Comparison of ENCODE assay signal across 1 cellular context in genomic region chr1:159015440-159015909, GRCh38.
TF ChIP-seq lines count a peak whose summit lies in the region.

No MANE protein-coding gene starts in this region.

TF ChIP-seq in K562, 482 proteins besides CTCF, POLR2A, EP300 and RAD21 (continued from another document and continues in another):
- TF ChIP-seq TAF15 (IDR thresholded peaks at IDR 0.05; ENCODE audit: low read depth, low read length), result no peak
- TF ChIP-seq TRIM28 (IDR thresholded peaks at IDR 0.05), result no peak
- TF ChIP-seq MYC (IDR thresholded peaks at IDR 0.05; ENCODE audit: low read depth, low read length), result peak; percentile 96
- TF ChIP-seq MYC (CRISPR knock-in tag; IDR thresholded peaks at IDR 0.05; ENCODE audit: borderline replicate concordance, low read depth), result no peak; the same call in 1 of the 2 replicates
- peak; percentile 38; the same call in 1 of the 2 replicates for TF ChIP-seq ATF7 (IDR thresholded peaks at IDR 0.05)
- no peak for TF ChIP-seq ZNF512 (tag; IDR thresholded peaks at IDR 0.05)
- no peak for TF ChIP-seq UBTF (IDR thresholded peaks at IDR 0.05; ENCODE audit: borderline replicate concordance in 1 of 2, low read depth in 2 of 2, low read length in 2 of 2)
- no peak for TF ChIP-seq XRCC4 (IDR thresholded peaks at IDR 0.05; ENCODE audit: extremely low read depth, insufficient read depth, insufficient read length)
- TF ChIP-seq RFX1 (IDR thresholded peaks at IDR 0.05), result no peak
- 0 out of 2 replicates have a peak, but pooled peaks have one; percentile 11 for TF ChIP-seq ARID1B (IDR thresholded peaks at IDR 0.05)
- TF ChIP-seq SMARCE1 (IDR thresholded peaks at IDR 0.05), result no peak
- no peak for TF ChIP-seq NUFIP1 (IDR thresholded peaks at IDR 0.05; ENCODE audit: partially characterized antibody)
- no peak for TF ChIP-seq ZC3H11A (IDR thresholded peaks at IDR 0.05; ENCODE audit: low read depth, low read length)
- TF ChIP-seq CTBP1 (IDR thresholded peaks at IDR 0.05; ENCODE audit: borderline replicate concordance), result no peak
- TF ChIP-seq ILK (tag; IDR thresholded peaks at IDR 0.05; ENCODE audit: borderline replicate concordance, low read depth), result no peak
- no peak for TF ChIP-seq CGGBP1 (CRISPR knock-in tag; IDR thresholded peaks at IDR 0.05)
- TF ChIP-seq POLR2AphosphoS2 (IDR thresholded peaks at IDR 0.05; ENCODE audit: low read length), result no peak
- TF ChIP-seq ZNF3 (CRISPR knock-in tag; IDR thresholded peaks at IDR 0.05), result no peak
- no peak for TF ChIP-seq SNAPC5 (CRISPR knock-in tag; IDR thresholded peaks at IDR 0.05)
- TF ChIP-seq NEUROD1 (IDR thresholded peaks at IDR 0.05; ENCODE audit: borderline replicate concordance, low read depth, low read length, partially characterized antibody), result no peak
- TF ChIP-seq ZNF785 (CRISPR knock-in tag; IDR thresholded peaks at IDR 0.05), result no peak
- no peak for TF ChIP-seq MXI1 (IDR thresholded peaks at IDR 0.05; ENCODE audit: low read depth, low read length)
- TF ChIP-seq HDAC2 (IDR thresholded peaks at IDR 0.05), result no peak
- TF ChIP-seq FOXA1 (IDR thresholded peaks at IDR 0.05; ENCODE audit: borderline replicate concordance), result no peak
- TF ChIP-seq EGR1 (conservative IDR thresholded peaks at IDR 0.05), result no peak
- TF ChIP-seq SPI1 (IDR thresholded peaks at IDR 0.05; ENCODE audit: borderline replicate concordance, low read depth, low read length), result no peak
- TF ChIP-seq CCNT2 (IDR thresholded peaks at IDR 0.05; ENCODE audit: borderline replicate concordance, extremely low read depth, insufficient read length, low read depth, low read length), result no peak
- no peak for TF ChIP-seq RBM34 (IDR thresholded peaks at IDR 0.05; ENCODE audit: borderline replicate concordance, insufficient read depth, low read length)
- TF ChIP-seq HOXB6 (CRISPR knock-in tag; IDR thresholded peaks at IDR 0.05; ENCODE audit: borderline replicate concordance), result no peak
- TF ChIP-seq ZNF507 (tag; conservative IDR thresholded peaks at IDR 0.05), result no peak
- TF ChIP-seq ZNF696 (CRISPR knock-in tag; conservative IDR thresholded peaks at IDR 0.05), result no peak
- TF ChIP-seq FUS (optimal IDR thresholded peaks at IDR 0.05; ENCODE audit: low read depth, low read length), result no peak
- peak; percentile 45; the same call in 1 of the 2 replicates for TF ChIP-seq TFE3 (CRISPR knock-in tag; IDR thresholded peaks at IDR 0.05)
- TF ChIP-seq PYGO2 (tag; IDR thresholded peaks at IDR 0.05), result peak; percentile 48; the same call in 1 of the 2 replicates
- TF ChIP-seq TAF1 (IDR thresholded peaks at IDR 0.05; ENCODE audit: control insufficient read depth, extremely low read depth, insufficient read depth, low read length, severe bottlenecking), result no peak
- no peak for TF ChIP-seq ZNF384 (IDR thresholded peaks at IDR 0.05; ENCODE audit: low read depth, low read length)
- no peak for TF ChIP-seq HDAC1 (IDR thresholded peaks at IDR 0.05)
- TF ChIP-seq RAD51 (IDR thresholded peaks at IDR 0.05; ENCODE audit: borderline replicate concordance, low read depth), result no peak
- peak in 1 of 2 experiments; percentile 65; a peak in 1 of 3 replicates for TF ChIP-seq CBX3 (IDR thresholded peaks at IDR 0.05; ENCODE audit: borderline replicate concordance in 1 of 2, low read length in 2 of 2)
- TF ChIP-seq ZFP91 (CRISPR knock-in tag; IDR thresholded peaks at IDR 0.05), result no peak
- no peak for TF ChIP-seq SRSF3 (IDR thresholded peaks at IDR 0.05; ENCODE audit: insufficient read depth, low read length)
- no peak for TF ChIP-seq ILF3 (IDR thresholded peaks at IDR 0.05; ENCODE audit: borderline replicate concordance)
- no peak for TF ChIP-seq CREB3L1 (IDR thresholded peaks at IDR 0.05; ENCODE audit: borderline replicate concordance, low read depth)
- TF ChIP-seq PREB (CRISPR knock-in tag; IDR thresholded peaks at IDR 0.05), result no peak
- TF ChIP-seq POLR2H (tag; IDR thresholded peaks at IDR 0.05; ENCODE audit: low read depth), result peak; percentile 68
- no peak for TF ChIP-seq NCOA2 (IDR thresholded peaks at IDR 0.05; ENCODE audit: partially characterized antibody in 2 of 2)
- no peak for TF ChIP-seq DPF2 (IDR thresholded peaks at IDR 0.05)
- TF ChIP-seq KLF1 (tag; IDR thresholded peaks at IDR 0.05), result no peak
- TF ChIP-seq ZBTB1 (CRISPR knock-in tag; IDR thresholded peaks at IDR 0.05; ENCODE audit: borderline replicate concordance, low read depth), result no peak
- no peak for TF ChIP-seq POLR2AphosphoS5 (IDR thresholded peaks at IDR 0.05; ENCODE audit: control insufficient read depth, insufficient read depth, low read depth, low read length)
- TF ChIP-seq USF2 (CRISPR knock-in tag; IDR thresholded peaks at IDR 0.05), result no peak
- no peak for TF ChIP-seq CEBPZ (IDR thresholded peaks at IDR 0.05; ENCODE audit: borderline replicate concordance, low read depth, low read length)
- TF ChIP-seq MAFG (tag; conservative IDR thresholded peaks at IDR 0.05), result peak; percentile 69; the same call in 1 of the 2 replicates
- no peak for TF ChIP-seq ZNF586 (CRISPR knock-in tag; conservative IDR thresholded peaks at IDR 0.05)
- peak; percentile 82 for TF ChIP-seq GABPA (tag; conservative IDR thresholded peaks at IDR 0.05; ENCODE audit: low read depth)
- TF ChIP-seq ARID3A (IDR thresholded peaks at IDR 0.05; ENCODE audit: borderline replicate concordance, low read depth, low read length), result no peak
- no peak for TF ChIP-seq PML (IDR thresholded peaks at IDR 0.05; ENCODE audit: low read length)
